ENCODE assay signal across 29 cellular contexts in genomic region chr10:1778570-1778969, GRCh38. TPM values are rescaled to one million over a fixed set of nuclear protein-coding genes. Genes with fewer than 3 reads are reported as not detected.
"Had no signal": no experiment of that assay in that cellular context is flagged by ENCODE, and none has a peak within 500 bp of the region (broad histone marks: within the 10 kb centered on the region; RNA-seq: fewer than 3 reads in every experiment).

No MANE protein-coding gene starts in this region.

- DNase-seq: stimulated activated CD4-positive, alpha-beta T cell treated with anti-CD3 and anti-CD28 coated beads, Interleukin-2, amount 100 ng/mL, for 48 hours; stimulated activated CD4-positive, alpha-beta T cell treated with anti-CD3 and anti-CD28 coated beads, Interleukin-4, amount 100 ng/mL, for 1 hour; stimulated activated CD4-positive, alpha-beta T cell treated with anti-CD3 and anti-CD28 coated beads, Interleukin-4, amount 100 ng/mL, for 24 hours; stimulated activated CD4-positive, alpha-beta T cell treated with anti-CD3 and anti-CD28 coated beads, Interleukin-4, amount 100 ng/mL, for 4 hours; stimulated activated CD8-positive, alpha-beta memory T cell treated with anti-CD3 and anti-CD28 coated beads, Interleukin-4, amount 100 ng/mL, for 48 hours; stimulated activated naive B cell treated with anti-CD40 and anti-IgM and Interleukin-4, amounts not matched to agents 10 μg/mL and 1 μg/mL and 100 μg/mL, for 72 hours; stimulated activated naive CD4-positive, alpha-beta T cell; stimulated activated naive CD4-positive, alpha-beta T cell treated with Interleukin-2 at 50 U/mL for 16 hours; stimulated activated naive CD8-positive, alpha-beta T cell treated with anti-CD3 and anti-CD28 coated beads, Interleukin-15, amount 100 ng/mL, for 72 hours; stimulated activated naive CD8-positive, alpha-beta T cell treated with anti-CD3 and anti-CD28 coated beads, Interleukin-15, Interleukin-2, amounts not matched to agents 100 U/mL and 50 U/mL, for 24 hours; stomach; substantia nigra; testis; thyroid gland; tibial artery; transverse colon; trophoblast cell; upper lobe of left lung; upper lobe of right lung; uterus had no signal

- ATAC-seq: stimulated activated effector memory CD8-positive, alpha-beta T cell treated with anti-CD3 and anti-CD28 coated beads, Interleukin-12 subunit alpha, Interleukin-12 subunit beta, amount 100 ng/mL, for 72 hours; stimulated activated memory B cell treated with anti-CD40 and anti-IgM and Interleukin-4, amounts not matched to agents 10 μg/mL and 1 μg/mL and 100 μg/mL, for 72 hours; stimulated activated naive B cell treated with anti-CD40 and anti-IgM and Interleukin-4, amounts not matched to agents 10 μg/mL and 1 μg/mL and 100 μg/mL, for 72 hours; stimulated activated naive CD8-positive, alpha-beta T cell treated with anti-CD3 and anti-CD28 coated beads, Interleukin-15, amount 100 ng/mL, for 72 hours; stimulated activated naive CD8-positive, alpha-beta T cell treated with anti-CD3 and anti-CD28 coated beads, Interleukin-15, Interleukin-2, amounts not matched to agents 100 U/mL and 50 U/mL, for 24 hours; upper lobe of right lung had no signal

- H3K4me1 Mint-ChIP-seq: stimulated activated effector memory CD8-positive, alpha-beta T cell treated with anti-CD3 and anti-CD28 coated beads, Interleukin-12 subunit alpha, Interleukin-12 subunit beta, amount 100 ng/mL, for 72 hours; stimulated activated memory B cell treated with anti-CD40 and anti-IgM and Interleukin-4, amounts not matched to agents 10 μg/mL and 1 μg/mL and 100 μg/mL, for 72 hours; stimulated activated naive B cell treated with anti-CD40 and anti-IgM and Interleukin-4, amounts not matched to agents 10 μg/mL and 1 μg/mL and 100 μg/mL, for 72 hours; stimulated activated naive CD8-positive, alpha-beta T cell treated with anti-CD3 and anti-CD28 coated beads, Interleukin-15, amount 100 ng/mL, for 72 hours had no signal

- H3K36me3 ChIP-seq: stomach, suprapubic skin, thoracic aorta, thyroid gland, tibial artery, tibial nerve, transverse colon, upper lobe of left lung, upper lobe of right lung, uterus, vagina had no signal

- H3K36me3 Mint-ChIP-seq: stimulated activated effector memory CD8-positive, alpha-beta T cell treated with anti-CD3 and anti-CD28 coated beads, Interleukin-12 subunit alpha, Interleukin-12 subunit beta, amount 100 ng/mL, for 72 hours; stimulated activated memory B cell treated with anti-CD40 and anti-IgM and Interleukin-4, amounts not matched to agents 10 μg/mL and 1 μg/mL and 100 μg/mL, for 72 hours; stimulated activated naive B cell treated with anti-CD40 and anti-IgM and Interleukin-4, amounts not matched to agents 10 μg/mL and 1 μg/mL and 100 μg/mL, for 72 hours; type B pancreatic cell had no signal

- H3K4me3 Mint-ChIP-seq: stimulated activated effector memory CD8-positive, alpha-beta T cell treated with anti-CD3 and anti-CD28 coated beads, Interleukin-12 subunit alpha, Interleukin-12 subunit beta, amount 100 ng/mL, for 72 hours; stimulated activated memory B cell treated with anti-CD40 and anti-IgM and Interleukin-4, amounts not matched to agents 10 μg/mL and 1 μg/mL and 100 μg/mL, for 72 hours; stimulated activated naive B cell treated with anti-CD40 and anti-IgM and Interleukin-4, amounts not matched to agents 10 μg/mL and 1 μg/mL and 100 μg/mL, for 72 hours; stimulated activated naive CD8-positive, alpha-beta T cell treated with anti-CD3 and anti-CD28 coated beads, Interleukin-15, amount 100 ng/mL, for 72 hours; stimulated activated naive CD8-positive, alpha-beta T cell treated with anti-CD3 and anti-CD28 coated beads, Interleukin-15, Interleukin-2, amounts not matched to agents 100 ng/mL and 50 ng/mL, for 24 hours; type B pancreatic cell had no signal

- H3K4me1 ChIP-seq: stomach, suprapubic skin, testis, thyroid gland, tibial artery, tibial nerve, transverse colon, upper lobe of left lung, upper lobe of right lung, uterus, vagina had no signal

- H3K9me3 Mint-ChIP-seq: stimulated activated effector memory CD8-positive, alpha-beta T cell treated with anti-CD3 and anti-CD28 coated beads, Interleukin-12 subunit alpha, Interleukin-12 subunit beta, amount 100 ng/mL, for 72 hours; stimulated activated memory B cell treated with anti-CD40 and anti-IgM and Interleukin-4, amounts not matched to agents 10 μg/mL and 1 μg/mL and 100 μg/mL, for 72 hours; stimulated activated naive CD8-positive, alpha-beta T cell treated with anti-CD3 and anti-CD28 coated beads, Interleukin-15, amount 100 ng/mL, for 72 hours; stimulated activated naive CD8-positive, alpha-beta T cell treated with anti-CD3 and anti-CD28 coated beads, Interleukin-15, Interleukin-2, amounts not matched to agents 100 ng/mL and 50 ng/mL, for 24 hours; type B pancreatic cell had no signal

- H3K27me3 ChIP-seq: stomach, suprapubic skin, testis, thyroid gland, tibial artery, tibial nerve, transverse colon, upper lobe of left lung, upper lobe of right lung, uterus, vagina had no signal

- H3K27ac ChIP-seq: stomach, suprapubic skin, testis, thoracic aorta, thyroid gland, tibial artery, tibial nerve, transverse colon, upper lobe of left lung, upper lobe of right lung, uterus, vagina had no signal

- H3K27me3 Mint-ChIP-seq: stimulated activated memory B cell treated with anti-CD40 and anti-IgM and Interleukin-4, amounts not matched to agents 10 μg/mL and 1 μg/mL and 100 μg/mL, for 72 hours; stimulated activated naive CD8-positive, alpha-beta T cell treated with anti-CD3 and anti-CD28 coated beads, Interleukin-15, amount 100 ng/mL, for 72 hours; type B pancreatic cell had no signal

- H3K9me3 ChIP-seq: stomach, suprapubic skin, testis, thoracic aorta, thyroid gland, tibial artery, tibial nerve, transverse colon, upper lobe of right lung, uterus, vagina had no signal

- H3K27ac Mint-ChIP-seq: stimulated activated effector memory CD8-positive, alpha-beta T cell treated with anti-CD3 and anti-CD28 coated beads, Interleukin-12 subunit alpha, Interleukin-12 subunit beta, amount 100 ng/mL, for 72 hours; stimulated activated memory B cell treated with anti-CD40 and anti-IgM and Interleukin-4, amounts not matched to agents 10 μg/mL and 1 μg/mL and 100 μg/mL, for 72 hours; stimulated activated naive B cell treated with anti-CD40 and anti-IgM and Interleukin-4, amounts not matched to agents 10 μg/mL and 1 μg/mL and 100 μg/mL, for 72 hours; stimulated activated naive CD8-positive, alpha-beta T cell treated with anti-CD3 and anti-CD28 coated beads, Interleukin-15, amount 100 ng/mL, for 72 hours; stimulated activated naive CD8-positive, alpha-beta T cell treated with anti-CD3 and anti-CD28 coated beads, Interleukin-15, Interleukin-2, amounts not matched to agents 100 ng/mL and 50 ng/mL, for 24 hours; type B pancreatic cell had no signal

- H3K4me3 ChIP-seq: stomach, suprapubic skin, testis, thoracic aorta, thyroid gland, tibial artery, tibial nerve, transverse colon, upper lobe of left lung, upper lobe of right lung, uterus, vagina had no signal

RNA-seq across cellular contexts. Expression of gene ADARB2, which starts 41.2 kb away (rescaled TPM):
- total RNA-seq: ureter had no signal
